ENCODE assay signal across 33 cellular contexts in the genomic region with DNA sequence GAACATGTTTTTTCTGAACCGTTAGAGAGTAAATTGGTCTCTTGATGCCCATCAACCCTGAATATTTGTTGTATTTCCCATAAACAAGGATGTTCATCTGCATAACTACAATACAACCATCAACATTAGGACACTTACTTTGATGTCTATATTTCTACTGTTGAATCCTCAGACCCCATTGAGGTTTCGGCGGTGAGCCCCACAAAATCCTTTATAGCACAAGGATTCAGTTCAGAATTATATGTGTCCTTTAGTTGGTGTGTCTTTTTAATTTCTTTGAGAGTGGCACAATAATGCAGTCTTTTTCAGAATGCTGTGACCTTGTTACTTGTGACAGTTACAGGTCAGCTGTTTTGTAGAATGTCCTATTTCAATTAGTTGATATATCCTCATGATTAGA.
"Had no signal": no experiment of that assay in that cellular context is flagged by ENCODE, and none has a peak within 500 bp of the region (broad histone marks: within the 10 kb centered on the region; RNA-seq: fewer than 3 reads in every experiment).

No MANE protein-coding gene starts in this region.

- H3K9me3 Mint-ChIP-seq: activated CD4-positive, alpha-beta memory T cell treated with anti-CD3 and anti-CD28 coated beads for 36 hours; activated CD4-positive, alpha-beta T cell treated with anti-CD3 and anti-CD28 coated beads, Interleukin-2, amount 10 ng/mL, durations not matched to agents 24 days and 14 days; activated naive CD4-positive, alpha-beta T cell treated with anti-CD3 and anti-CD28 coated beads for 36 hours; activated naive CD8-positive, alpha-beta T cell treated with anti-CD3 and anti-CD28 coated beads for 36 hours; activated T-helper 1 cell treated with anti-CD3 and anti-CD28 coated beads, Interleukin-12 subunit alpha, Interleukin-12 subunit beta, Interleukin-2, Interleukin-4 antibody, amounts not matched to agents 30 ng/mL and 10 ng/mL and 1 ng/mL, durations not matched to agents 14 hours and 24 hours and 36 hours had no signal

- H3K4me1 Mint-ChIP-seq: activated CD8-positive, alpha-beta memory T cell treated with anti-CD3 and anti-CD28 coated beads, Interleukin-2, amount 10 ng/mL, durations not matched to agents 7 days and 5 days had no signal

- H3K4me3 Mint-ChIP-seq: activated CD4-positive, alpha-beta memory T cell treated with anti-CD3 and anti-CD28 coated beads for 36 hours; activated CD4-positive, alpha-beta T cell treated with anti-CD3 and anti-CD28 coated beads for 36 hours; activated CD4-positive, alpha-beta T cell treated with anti-CD3 and anti-CD28 coated beads, Interleukin-2, amount 10 ng/mL, durations not matched to agents 24 days and 14 days; activated CD8-positive, alpha-beta memory T cell treated with anti-CD3 and anti-CD28 coated beads, Interleukin-2, amount 10 ng/mL, durations not matched to agents 7 days and 5 days; activated CD8-positive, alpha-beta T cell treated with anti-CD3 and anti-CD28 coated beads, Interleukin-2, amount 10 ng/mL, durations not matched to agents 7 days and 5 days; activated naive CD4-positive, alpha-beta T cell treated with anti-CD3 and anti-CD28 coated beads for 36 hours; activated naive CD4-positive, alpha-beta T cell treated with anti-CD3 and anti-CD28 coated beads, Interleukin-2, amount 50 U/mL, for 24 hours; activated naive CD8-positive, alpha-beta T cell treated with anti-CD3 and anti-CD28 coated beads for 36 hours; activated naive CD8-positive, alpha-beta T cell treated with anti-CD3 and anti-CD28 coated beads, Interleukin-2, amount 50 U/mL, for 24 hours; activated T-helper 1 cell treated with anti-CD3 and anti-CD28 coated beads, Interleukin-12 subunit alpha, Interleukin-12 subunit beta, Interleukin-2, Interleukin-4 antibody, amounts not matched to agents 30 ng/mL and 10 ng/mL and 1 ng/mL, durations not matched to agents 14 hours and 24 hours and 36 hours had no signal

- H3K27ac ChIP-seq: adrenal gland, body of pancreas, epithelial cell of prostate, esophagus squamous epithelium, gastroesophageal sphincter had no signal

- DNase-seq: activated CD4-positive, alpha-beta memory T cell treated with anti-CD3 and anti-CD28 coated beads for 36 hours; activated CD4-positive, alpha-beta T cell treated with anti-CD3 and anti-CD28 coated beads for 36 hours; activated CD4-positive, alpha-beta T cell treated with anti-CD3 and anti-CD28 coated beads, Interleukin-2, amount 10 ng/mL, durations not matched to agents 24 days and 14 days; activated CD4-positive, CD25-positive, alpha-beta regulatory T cell; activated CD4-positive, CD25-positive, alpha-beta regulatory T cell treated with anti-CD3 and anti-CD28 coated beads, Interleukin-2, amount 50 U/mL, for 72 hours; activated CD8-positive, alpha-beta memory T cell treated with anti-CD3 and anti-CD28 coated beads, Interleukin-2, amount 10 ng/mL, durations not matched to agents 7 days and 5 days; activated CD8-positive, alpha-beta memory T cell treated with anti-CD3 and anti-CD28 coated beads, Interleukin-2, amount 50 U/mL, for 4 hours; activated CD8-positive, alpha-beta T cell treated with anti-CD3 and anti-CD28 coated beads, Interleukin-2, amount 10 ng/mL, durations not matched to agents 7 days and 5 days; activated effector memory CD4-positive, alpha-beta T cell treated with anti-CD3 and anti-CD28 coated beads, Interleukin-2, amount 50 U/mL, for 16 hours; activated naive CD4-positive, alpha-beta T cell treated with anti-CD3 and anti-CD28 coated beads for 36 hours; activated naive CD8-positive, alpha-beta T cell treated with anti-CD3 and anti-CD28 coated beads for 36 hours; activated naive CD8-positive, alpha-beta T cell treated with anti-CD3 and anti-CD28 coated beads, Interleukin-2, amount 50 U/mL, for 24 hours; activated T-cell treated with anti-CD3 and anti-CD28 coated beads, Interleukin-2, amount 50 U/mL, for 1 hour; activated T-cell treated with anti-CD3 and anti-CD28 coated beads, Interleukin-2, amount 50 U/mL, for 48 hours; adrenal gland; amygdala; aorta; body of pancreas; caudate nucleus; cortex of kidney; dermis blood vessel endothelial cell; effector CD8-positive, alpha-beta T cell; esophagus squamous epithelium; foreskin melanocyte; T-helper 2 cell had no signal

- FAIRE-seq: colon, endometrium, endothelial cell of umbilical vein had no signal

- H3K36me3 ChIP-seq: adrenal gland, esophagus squamous epithelium, gastroesophageal sphincter had no signal

- ATAC-seq: activated CD4-positive, alpha-beta T cell treated with anti-CD3 and anti-CD28 coated beads for 36 hours; activated CD8-positive, alpha-beta memory T cell treated with anti-CD3 and anti-CD28 coated beads, Interleukin-2, amount 10 ng/mL, durations not matched to agents 7 days and 5 days; activated CD8-positive, alpha-beta T cell treated with anti-CD3 and anti-CD28 coated beads, Interleukin-2, amount 10 ng/mL, durations not matched to agents 7 days and 5 days; activated naive CD8-positive, alpha-beta T cell treated with anti-CD3 and anti-CD28 coated beads, Interleukin-2, amount 50 U/mL, for 24 hours; body of pancreas; gastroesophageal sphincter had no signal

- H3K4me3 ChIP-seq: adrenal gland, body of pancreas, esophagus squamous epithelium, gastroesophageal sphincter had no signal

- H3K27me3 ChIP-seq: adrenal gland, body of pancreas, esophagus squamous epithelium, gastroesophageal sphincter had no signal

- H3K27ac Mint-ChIP-seq: activated CD4-positive, alpha-beta memory T cell treated with anti-CD3 and anti-CD28 coated beads for 36 hours; activated CD4-positive, alpha-beta T cell treated with anti-CD3 and anti-CD28 coated beads for 36 hours; activated CD4-positive, alpha-beta T cell treated with anti-CD3 and anti-CD28 coated beads, Interleukin-2, amount 10 ng/mL, durations not matched to agents 24 days and 14 days; activated CD8-positive, alpha-beta memory T cell treated with anti-CD3 and anti-CD28 coated beads, Interleukin-2, amount 10 ng/mL, durations not matched to agents 7 days and 5 days; activated CD8-positive, alpha-beta T cell treated with anti-CD3 and anti-CD28 coated beads, Interleukin-2, amount 10 ng/mL, durations not matched to agents 7 days and 5 days; activated naive CD4-positive, alpha-beta T cell treated with anti-CD3 and anti-CD28 coated beads for 36 hours; activated naive CD4-positive, alpha-beta T cell treated with anti-CD3 and anti-CD28 coated beads, Interleukin-2, amount 50 U/mL, for 24 hours; activated naive CD8-positive, alpha-beta T cell treated with anti-CD3 and anti-CD28 coated beads for 36 hours; activated naive CD8-positive, alpha-beta T cell treated with anti-CD3 and anti-CD28 coated beads, Interleukin-2, amount 50 U/mL, for 24 hours; activated T-helper 1 cell treated with anti-CD3 and anti-CD28 coated beads, Interleukin-12 subunit alpha, Interleukin-12 subunit beta, Interleukin-2, Interleukin-4 antibody, amounts not matched to agents 30 ng/mL and 10 ng/mL and 1 ng/mL, durations not matched to agents 14 hours and 24 hours and 36 hours; activated T-helper 2 cell treated with anti-CD3 and anti-CD28 coated beads, Interferon-gamma antibody, Interleukin-2, Interleukin-4, amounts not matched to agents 10 μg/mL and 5 μg/mL and 100 μg/mL, durations not matched to agents 14 hours and 24 hours and 36 hours had no signal

- H3K27me3 Mint-ChIP-seq: activated CD4-positive, alpha-beta memory T cell treated with anti-CD3 and anti-CD28 coated beads for 36 hours; activated CD4-positive, alpha-beta T cell treated with anti-CD3 and anti-CD28 coated beads for 36 hours; activated CD4-positive, alpha-beta T cell treated with anti-CD3 and anti-CD28 coated beads, Interleukin-2, amount 10 ng/mL, durations not matched to agents 24 days and 14 days; activated CD8-positive, alpha-beta memory T cell treated with anti-CD3 and anti-CD28 coated beads, Interleukin-2, amount 10 ng/mL, durations not matched to agents 7 days and 5 days; activated naive CD4-positive, alpha-beta T cell treated with anti-CD3 and anti-CD28 coated beads, Interleukin-2, amount 50 U/mL, for 24 hours; activated naive CD8-positive, alpha-beta T cell treated with anti-CD3 and anti-CD28 coated beads for 36 hours; activated naive CD8-positive, alpha-beta T cell treated with anti-CD3 and anti-CD28 coated beads, Interleukin-2, amount 50 U/mL, for 24 hours had no signal

- H3K9me3 ChIP-seq: adrenal gland, body of pancreas, esophagus squamous epithelium, gastroesophageal sphincter had no signal
